21 cellular contexts compared by ENCODE assay signal in the genomic region with DNA sequence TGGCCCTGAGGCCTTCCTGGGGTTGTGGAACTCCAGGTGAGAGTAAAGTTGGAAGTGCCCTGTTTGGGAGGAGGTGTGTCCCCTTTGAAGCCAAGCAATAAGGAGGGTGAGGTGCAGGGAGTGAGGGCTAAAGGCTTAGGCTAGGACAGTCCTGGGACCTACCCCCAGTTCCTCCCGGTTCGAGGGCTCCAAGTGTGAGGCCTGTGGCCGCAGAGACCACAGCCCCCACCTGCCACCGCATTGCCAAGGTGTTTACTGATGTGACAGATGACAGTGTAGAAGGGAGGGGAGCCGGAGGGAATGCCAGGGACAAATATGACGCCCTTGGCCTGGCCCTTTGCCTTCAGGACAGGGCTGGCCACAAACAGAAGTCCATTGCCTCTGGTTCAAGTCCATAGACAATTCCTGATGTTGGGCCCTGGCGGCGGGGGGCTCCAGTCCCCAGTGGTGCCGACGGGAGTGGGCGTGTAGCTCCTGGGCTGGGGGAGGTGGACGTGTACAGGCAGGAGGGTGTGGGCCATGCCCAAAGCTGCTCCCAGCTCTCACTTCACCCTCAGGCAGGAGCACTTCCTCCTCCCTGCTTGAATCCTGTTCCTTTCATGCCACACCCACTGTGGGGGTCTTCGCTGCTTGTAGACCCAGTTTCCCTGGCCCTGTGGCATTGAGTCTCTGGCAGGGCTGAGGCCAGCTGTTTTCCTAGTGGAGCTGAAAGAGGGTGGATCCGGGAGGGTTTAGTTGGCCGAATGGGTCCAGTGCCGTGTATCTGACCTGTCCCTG. TPM values are rescaled to one million over a fixed set of nuclear protein-coding genes. Genes with fewer than 3 reads are reported as not detected.
A peak's percentile ranks its signal among the peaks of the same experiment; 100 is the strongest.
DNase-seq lines count a peak whose midpoint lies in the region; ATAC-seq and TF ChIP-seq lines count a peak whose summit lies in the region.
"Had no signal": no experiment of that assay in that cellular context is flagged by ENCODE, and none has a peak within 500 bp of the region (broad histone marks: within the 10 kb centered on the region; RNA-seq: fewer than 3 reads in every experiment).

No MANE protein-coding gene starts in this region.

- H3K4me3 ChIP-seq in ovary: no peak overlapping the region
- H3K4me3 ChIP-seq: A549, upper lobe of right lung had no signal

- H3K4me1 Mint-ChIP-seq in CD14-positive monocyte: peaks cover 37% of the 10 kb centered on the region

- no peak overlapping the region for H3K27ac ChIP-seq in ovary
- H3K27ac ChIP-seq: upper lobe of right lung had no signal

- ATAC-seq in esophagus mucosa (peak; percentile 57), GM18519 (IDR thresholded peaks at IDR 0.05; ENCODE audit: low FRiP score, unreplicated experiment) (no peak)
- ATAC-seq: A549; stimulated activated naive CD8-positive, alpha-beta T cell treated with anti-CD3 and anti-CD28 coated beads, Interleukin-15, amount 100 ng/mL, for 72 hours; upper lobe of right lung had no signal

- no peaks in the 10 kb centered on the region for H3K36me3 ChIP-seq in ovary
- H3K36me3 ChIP-seq: upper lobe of right lung had no signal

- 83 to 95% (median 91%) methylated on average over 12 to 16 of the region's 16 CpGs for WGBS in ovary, 3 donors

- peaks cover 0 to 2% (median 0%) of the 10 kb centered on the region in 7 donors for H3K9me3 Mint-ChIP-seq in CD14-positive monocyte
- H3K9me3 Mint-ChIP-seq: activated T-helper 2 cell treated with anti-CD3 and anti-CD28 coated beads, Interferon-gamma antibody, Interleukin-2, Interleukin-4, amounts not matched to agents 10 μg/mL and 5 μg/mL and 100 μg/mL, durations not matched to agents 14 hours and 24 hours and 36 hours; IgD-negative memory B cell; nephron; stimulated activated naive CD8-positive, alpha-beta T cell treated with anti-CD3 and anti-CD28 coated beads, Interleukin-15, amount 100 ng/mL, for 72 hours had no signal

- no peaks in the 10 kb centered on the region for H3K27me3 ChIP-seq in ovary
- H3K27me3 ChIP-seq: upper lobe of right lung had no signal

- no peak for TF ChIP-seq EP300 in ovary (IDR thresholded peaks at IDR 0.05)

- peak overlapping the region in 5 of 7 donors; percentile 30 to 85 (median 53) for H3K27ac Mint-ChIP-seq in CD14-positive monocyte
- H3K27ac Mint-ChIP-seq: activated T-helper 2 cell treated with anti-CD3 and anti-CD28 coated beads, Interferon-gamma antibody, Interleukin-2, Interleukin-4, amounts not matched to agents 10 μg/mL and 5 μg/mL and 100 μg/mL, durations not matched to agents 14 hours and 24 hours and 36 hours; IgD-negative memory B cell; nephron; progenitor cell of endocrine pancreas; stimulated activated naive CD8-positive, alpha-beta T cell treated with anti-CD3 and anti-CD28 coated beads, Interleukin-15, amount 100 ng/mL, for 72 hours had no signal

- intact Hi-C loops in CD14-positive monocyte (cut with micrococcal nuclease): loop anchor here in 1 of 2 donors (5.0 kb wide), 1 partner anchor 49 kb away; a partner anchor contains a TSS
- intact Hi-C loops in ovary (cut with DNase I): no loop called here

- TF ChIP-seq POLR2A in ovary (IDR thresholded peaks at IDR 0.05): no peak

- H3K4me1 ChIP-seq in ovary (ENCODE audit: insufficient read depth): peaks cover 2% of the 10 kb centered on the region

- peaks cover 27 to 36% of the 10 kb centered on the region in 2 donors for H3K36me3 Mint-ChIP-seq in CD14-positive monocyte

- H3K4me3 Mint-ChIP-seq in CD14-positive monocyte: no peak overlapping the region
- H3K4me3 Mint-ChIP-seq: stimulated activated naive CD8-positive, alpha-beta T cell treated with anti-CD3 and anti-CD28 coated beads, Interleukin-15, amount 100 ng/mL, for 72 hours had no signal

- DNase-seq in CD14-positive monocyte (ENCODE audit: low spot score) (no peak), SW480 (ENCODE audit: low spot score) (peak; percentile 53), myocyte (ENCODE audit: low read depth) (peak; percentile 32), OCI-M2 (lab: John Stamatoyannopoulos, UW; ENCODE audit: unreplicated experiment) (no peak), cortex of kidney (lab: John Stamatoyannopoulos, UW) (no peak), ovary (no peak)
- DNase-seq: activated CD4-positive, alpha-beta T cell treated with anti-CD3 and anti-CD28 coated beads for 48 hours; NCI-H1694 treated with DMSO at 0.1 percent for 48 hours; NCI-H2227 treated with DMSO at 0.1 percent for 48 hours; NCI-H82; stimulated activated CD4-positive, alpha-beta T cell treated with anti-CD3 and anti-CD28 coated beads, Interleukin-4, amount 100 ng/mL, for 1 hour; stimulated activated naive CD8-positive, alpha-beta T cell treated with anti-CD3 and anti-CD28 coated beads, Interleukin-15, amount 100 ng/mL, for 72 hours; upper lobe of right lung had no signal

- TF ChIP-seq CTCF in CD14-positive monocyte (IDR thresholded peaks at IDR 0.05) (no peak), ovary (IDR thresholded peaks at IDR 0.05) (no peak)

- H3K27me3 Mint-ChIP-seq in CD14-positive monocyte (ENCODE audit: low read depth in 3 of 3): peaks cover 1 to 18% (median 4%) of the 10 kb centered on the region in 3 donors

- H3K9me3 ChIP-seq in ovary: no peaks in the 10 kb centered on the region
- H3K9me3 ChIP-seq: A549; BLaER1 treated with 17β-estradiol and CSF1 and Interleukin-3, amounts not matched to agents 10 nM and 100 nM; upper lobe of right lung had no signal

RNA-seq across cellular contexts. Expression of a gene that starts 3.2 kb away (rescaled TPM):
- polyA plus RNA-seq in CD14-positive monocyte (1 to 10 TPM; 4.4 to 6.4 TPM), ovary (under 1 TPM; 0.06 to 0.72 TPM)
- total RNA-seq in esophagus mucosa (13.1 TPM), myocyte (6.3 and 7.1 TPM in 2 replicates), ovary (1 to 10 TPM in 1 of 7 donors, under 1 TPM in 3, not detected in 3; 0.13 to 1.0 (median 0.28) TPM)
- polyA plus RNA-seq in myocyte (2012): 3.7 TPM

RNA-seq across cellular contexts. Expression of a gene that starts 51.3 kb away (rescaled TPM):
- polyA plus RNA-seq in CD14-positive monocyte: 10 to 100 TPM; 67.1 to 70.1 TPM
- 6.8 TPM for total RNA-seq in esophagus mucosa
- total RNA-seq in myocyte: 25.2 and 35.7 TPM in 2 replicates
- polyA plus RNA-seq in myocyte (2012): 26.9 TPM
- 10 to 100 TPM; 14.4 to 36.2 (median 23.4) TPM for total RNA-seq in ovary
- polyA plus RNA-seq in ovary: 10 to 100 TPM; 34.7 to 62.5 TPM

RNA-seq across cellular contexts. Expression of a gene that starts 51.5 kb away (rescaled TPM):
- polyA plus RNA-seq in CD14-positive monocyte: 10 to 100 TPM; 20.6 to 22.2 TPM
- 20.4 TPM for total RNA-seq in esophagus mucosa
- 54.7 and 69.2 TPM in 2 replicates for total RNA-seq in myocyte
- polyA plus RNA-seq in myocyte (2012): 21.2 TPM
- total RNA-seq in ovary: 10 to 100 TPM; 28.4 to 80.0 (median 34.3) TPM
- polyA plus RNA-seq in ovary: 10 to 100 TPM; 19.2 to 32.4 TPM

Comparison
In these comparisons a context has a peak if more than half of its experiments do, and no peak if none do; other contexts are left out.
1. DNase-seq: peak in SW480 (single experiment) and myocyte (single experiment); none in CD14-positive monocyte (single experiment), OCI-M2 (single experiment), cortex of kidney (single experiment) and ovary (0 of 5).